23 cellular contexts compared by ENCODE assay signal in genomic region chr5:110339399-110339798, GRCh38.
DNase-seq lines count a peak whose midpoint lies in the region; ATAC-seq and TF ChIP-seq lines count a peak whose summit lies in the region.
"Had no signal": no experiment of that assay in that cellular context is flagged by ENCODE, and none has a peak within 500 bp of the region (broad histone marks: within the 10 kb centered on the region; RNA-seq: fewer than 3 reads in every experiment).

No MANE protein-coding gene starts in this region.

- H3K14ac ChIP-seq in trophoblast cell (ENCODE audit: low read length) = peak overlapping the region; percentile 18

- peak; percentile 55 for ATAC-seq in GM23338
- peak; percentile 86 for ATAC-seq in WTC11
- ATAC-seq in GM18861 (IDR thresholded peaks at IDR 0.05; ENCODE audit: unreplicated experiment) = no peak
- ATAC-seq: A549 had no signal

- H3K36me3 ChIP-seq in GM23338 (ENCODE audit: insufficient read depth) = no peaks in the 10 kb centered on the region
- no peaks in the 10 kb centered on the region for H3K36me3 ChIP-seq in trophoblast cell (ENCODE audit: control insufficient read depth in 1 of 2, insufficient read depth in 2 of 2, low read length in 2 of 2)
- H3K36me3 ChIP-seq: BE2C; BLaER1 treated with 17β-estradiol and CSF1 and Interleukin-3, amounts not matched to agents 10 nM and 100 nM had no signal

- 0 out of 2 replicates have a peak overlapping the region, but pooled peaks have one; percentile 21 for H2AFZ ChIP-seq in GM23338
- no peak overlapping the region for H2AFZ ChIP-seq in trophoblast cell (ENCODE audit: insufficient read depth, low read length, poor library complexity)

- H3K4me1 Mint-ChIP-seq in GM23338 (peaks cover 11% of the 10 kb centered on the region), WTC11 (peaks cover 11% of the 10 kb centered on the region)
- H3K4me1 Mint-ChIP-seq: CD14-positive monocyte; CD8-positive, alpha-beta memory T cell had no signal

- CTCF ChIA-PET in WTC11 (lab: Charles Lee) = interaction anchor here (0.8 kb wide), 1 partner anchor 75 kb away, joined by 4 read pairs; no protein-coding TSS in a partner anchor

- H3K4me3 ChIP-seq in GM23338 (no peak overlapping the region), trophoblast cell (ENCODE audit: low read depth, low read length) (no peak overlapping the region), dorsolateral prefrontal cortex (no peak overlapping the region)
- H3K4me3 ChIP-seq: A549; BLaER1 treated with 17β-estradiol and CSF1 and Interleukin-3, amounts not matched to agents 10 nM and 100 nM; GM12878 had no signal

- peak overlapping the region; percentile 87 for H2AK5ac ChIP-seq in trophoblast cell (ENCODE audit: low read length)

- no peak overlapping the region for H3K23ac ChIP-seq in trophoblast cell (ENCODE audit: low read length)

- peak overlapping the region; percentile 90 for H4K91ac ChIP-seq in trophoblast cell (ENCODE audit: low read depth, low read length)

- peak overlapping the region; percentile 63 for H2BK12ac ChIP-seq in trophoblast cell (ENCODE audit: low read length)

- H3K4me3 Mint-ChIP-seq in GM23338 (no peak overlapping the region), WTC11 (no peak overlapping the region)
- H3K4me3 Mint-ChIP-seq: CD14-positive monocyte; CD4-positive, alpha-beta T cell; CD8-positive, alpha-beta memory T cell had no signal

- no peak overlapping the region for H3K18ac ChIP-seq in trophoblast cell (ENCODE audit: low read length)

- H3K79me1 ChIP-seq in trophoblast cell (ENCODE audit: low read length) = peaks cover 19% of the 10 kb centered on the region

- H3K27me3 ChIP-seq in GM23338 (ENCODE audit: insufficient read depth) (no peaks in the 10 kb centered on the region), trophoblast cell (ENCODE audit: insufficient read depth, low read length) (no peaks in the 10 kb centered on the region), dorsolateral prefrontal cortex (no peaks in the 10 kb centered on the region)
- H3K27me3 ChIP-seq: BE2C; BLaER1 treated with 17β-estradiol and CSF1 and Interleukin-3, amounts not matched to agents 10 nM and 100 nM had no signal

- H3K4me1 ChIP-seq in GM23338 (ENCODE audit: insufficient read depth) (no peaks in the 10 kb centered on the region; the same call in 1 of the 2 replicates), trophoblast cell (ENCODE audit: control insufficient read depth in 1 of 2, insufficient read depth in 2 of 2, low read length in 2 of 2) (peaks cover 5 to 11% of the 10 kb centered on the region in 2 experiments)
- H3K4me1 ChIP-seq: A549, BE2C had no signal

- H3K36me3 Mint-ChIP-seq in GM23338 (ENCODE audit: low read depth) (no peaks in the 10 kb centered on the region), WTC11 (no peaks in the 10 kb centered on the region; the same call in 1 of the 2 replicates)
- H3K36me3 Mint-ChIP-seq: CD14-positive monocyte; CD8-positive, alpha-beta memory T cell had no signal

- peak overlapping the region; percentile 99 for H2BK5ac ChIP-seq in trophoblast cell (ENCODE audit: low read depth, low read length, poor library complexity)

- no CpG with 5 or more reads among the region's 2 CpGs for WGBS in trophoblast cell (ENCODE audit: extremely low coverage, insufficient coverage, insufficient read length)

- H3K27ac ChIP-seq in GM23338 (ENCODE audit: low read depth) (no peak overlapping the region), trophoblast cell (ENCODE audit: low read depth, low read length) (peak overlapping the region; percentile 94), dorsolateral prefrontal cortex (no peak overlapping the region)
- H3K27ac ChIP-seq: A549; BLaER1 treated with 17β-estradiol and CSF1 and Interleukin-3, amounts not matched to agents 10 nM and 100 nM had no signal

- TF ChIP-seq CTCF in GM23338 (conservative IDR thresholded peaks at IDR 0.05; ENCODE audit: low read depth in 2 of 2) (no peak), WTC11 (IDR thresholded peaks at IDR 0.05) (no peak), dorsolateral prefrontal cortex (IDR thresholded peaks at IDR 0.05 in 54 of 56, conservative IDR thresholded peaks at IDR 0.05 in 2 of 56; ENCODE audit: low read depth in 1 of 56, partially characterized antibody in 56 of 56) (no peak)

- no peaks in the 10 kb centered on the region for H3K9me3 ChIP-seq in trophoblast cell (ENCODE audit: insufficient read depth, low read depth, low read length)
- H3K9me3 ChIP-seq: A549; BE2C; BLaER1 treated with 17β-estradiol and CSF1 and Interleukin-3, amounts not matched to agents 10 nM and 100 nM had no signal

- no peaks in the 10 kb centered on the region for H3K9me2 ChIP-seq in GM23338 (ENCODE audit: insufficient read depth)

- no peak overlapping the region for H3K4ac ChIP-seq in trophoblast cell (ENCODE audit: low read depth, low read length)

- no peaks in the 10 kb centered on the region for H3F3A ChIP-seq in GM23338 (replicated peaks; ENCODE audit: low read depth)

- no peaks in the 10 kb centered on the region for H3K79me2 ChIP-seq in GM23338 (replicated peaks; ENCODE audit: insufficient read depth)
- no peaks in the 10 kb centered on the region for H3K79me2 ChIP-seq in trophoblast cell (ENCODE audit: control insufficient read depth, insufficient read depth, low read length, poor library complexity)

- no peaks in the 10 kb centered on the region for H4K20me1 ChIP-seq in GM23338 (replicated peaks; ENCODE audit: insufficient read depth)
- H4K20me1 ChIP-seq: BLaER1 treated with 17β-estradiol and CSF1 and Interleukin-3, amounts not matched to agents 10 nM and 100 nM had no signal

- intact Hi-C loops in dorsolateral prefrontal cortex (cut with DNase I) = no loop called here

- H3K9me3 Mint-ChIP-seq in GM23338 = no peaks in the 10 kb centered on the region
- peaks cover 13% of the 10 kb centered on the region for H3K9me3 Mint-ChIP-seq in WTC11
- H3K9me3 Mint-ChIP-seq: CD4-positive, alpha-beta T cell; CD8-positive, alpha-beta memory T cell had no signal

- H2BK120ac ChIP-seq in trophoblast cell (ENCODE audit: insufficient read depth, low read length, poor library complexity) = peak overlapping the region; percentile 99

- H3K9ac ChIP-seq in trophoblast cell (ENCODE audit: low read length) = no peak overlapping the region
- H3K9ac ChIP-seq: BLaER1 treated with 17β-estradiol and CSF1 and Interleukin-3, amounts not matched to agents 10 nM and 100 nM had no signal

- no peak overlapping the region for H3K4me2 ChIP-seq in GM23338
- H3K4me2 ChIP-seq in trophoblast cell (ENCODE audit: low read length) = no peak overlapping the region
- H3K4me2 ChIP-seq: A549 had no signal

- peak; percentile 13 for DNase-seq in GM23338 (ENCODE audit: low spot score)
- no peak for DNase-seq in WTC11 (ENCODE audit: low spot score)
- DNase-seq in iPS DF 19.7 (ENCODE audit: low read depth, low spot score) = peak; percentile 7
- DNase-seq in trophoblast cell = no peak
- no peak for DNase-seq in midbrain (lab: John Stamatoyannopoulos, UW)
- no peak for DNase-seq in dorsolateral prefrontal cortex
- DNase-seq: 8988T; ACHN; AML-193; BE2C; CD4-positive, alpha-beta T cell; CD8-positive, alpha-beta memory T cell; DMS 273 treated with DMSO at 0.1 percent for 48 hours; DMS79; EL; GDM1; H7; HCEC 1CT had no signal

- H3K27ac Mint-ChIP-seq in GM23338 (no peak overlapping the region), WTC11 (no peak overlapping the region; the same call in 1 of the 2 replicates)
- H3K27ac Mint-ChIP-seq: CD14-positive monocyte; CD4-positive, alpha-beta T cell; CD8-positive, alpha-beta memory T cell had no signal

- H4K12ac ChIP-seq in trophoblast cell (ENCODE audit: low read depth, low read length) = no peak overlapping the region

- H3K27me3 Mint-ChIP-seq in GM23338 (ENCODE audit: insufficient read depth, low read depth, poor library complexity) (peaks cover 2% of the 10 kb centered on the region), WTC11 (ENCODE audit: low read depth) (no peaks in the 10 kb centered on the region)
- H3K27me3 Mint-ChIP-seq: CD4-positive, alpha-beta T cell had no signal

- POLR2A ChIA-PET in WTC11 (lab: Charles Lee) = no interaction called here

- peak overlapping the region; percentile 25 for H4K8ac ChIP-seq in trophoblast cell (ENCODE audit: low read depth, low read length)

TF ChIP-seq in WTC11, 78 proteins besides CTCF, POLR2A, EP300 and RAD21:
- TF ChIP-seq MXD4 (CRISPR knock-in tag; IDR thresholded peaks at IDR 0.05; ENCODE audit: borderline replicate concordance) (no peak), ATF1 (CRISPR knock-in tag; IDR thresholded peaks at IDR 0.05) (no peak), NR1H2 (CRISPR knock-in tag; IDR thresholded peaks at IDR 0.05) (no peak), ZNF512 (CRISPR knock-in tag; IDR thresholded peaks at IDR 0.05; ENCODE audit: borderline replicate concordance) (no peak), MYBL2 (CRISPR knock-in tag; IDR thresholded peaks at IDR 0.05) (no peak)

Comparison
In these comparisons a context has a peak if more than half of its experiments do, and no peak if none do; other contexts are left out.
1. DNase-seq: peak in GM23338 (single experiment) and iPS DF 19.7 (single experiment); none in WTC11 (single experiment), trophoblast cell (0 of 2), midbrain (single experiment) and dorsolateral prefrontal cortex (0 of 10).